ENCODE assay signal across 8 cellular contexts in genomic region chr11:95154514-95154913, GRCh38.
DNase-seq lines count a peak whose midpoint lies in the region; ATAC-seq and TF ChIP-seq lines count a peak whose summit lies in the region.

No MANE protein-coding gene starts in this region.

- H3K9me3 Mint-ChIP-seq in activated CD8-positive, alpha-beta T cell treated with anti-CD3 and anti-CD28 coated beads for 36 hours, result peaks cover 4% of the 10 kb centered on the region

- H3K4me1 Mint-ChIP-seq in activated CD8-positive, alpha-beta T cell treated with anti-CD3 and anti-CD28 coated beads for 36 hours (ENCODE audit: low read depth), result peaks cover 36% of the 10 kb centered on the region

- CTCF ChIA-PET in activated CD8-positive, alpha-beta T cell treated with anti-CD3 and anti-CD28 coated beads for 36 hours (lab: Charles Lee), result interaction anchor here (0.6 to 13.8 kb wide), 46 partner anchors 9 to 643 kb away, joined by 3 to 294 read pairs (median 4); partner anchors contain the start of genes SESN3 and SRSF8

- TF ChIP-seq POLR2A in esophagus squamous epithelium (IDR thresholded peaks at IDR 0.05), result no peak

- no peaks in the 10 kb centered on the region for H3K27me3 Mint-ChIP-seq in activated CD8-positive, alpha-beta T cell treated with anti-CD3 and anti-CD28 coated beads for 36 hours

- no peaks in the 10 kb centered on the region for H3K36me3 ChIP-seq in BLaER1 treated with 17β-estradiol and CSF1 and Interleukin-3, amounts not matched to agents 10 nM and 100 nM
- H3K36me3 ChIP-seq in GM23248 (ENCODE audit: low read depth) (no peaks in the 10 kb centered on the region), esophagus squamous epithelium (no peaks in the 10 kb centered on the region), psoas muscle (ENCODE audit: insufficient read depth in 1 of 2, low read depth in 1 of 2) (no peaks in the 10 kb centered on the region)

- DNase-seq in GM23248, result peak; percentile 80
- peak; percentile 59 for DNase-seq in NCI-H446 treated with DMSO at 0.1 percent for 48 hours (lab: John Stamatoyannopoulos, UW)
- peak; percentile 78 for DNase-seq in activated CD8-positive, alpha-beta T cell treated with anti-CD3 and anti-CD28 coated beads for 36 hours
- no peak for DNase-seq in esophagus squamous epithelium (lab: John Stamatoyannopoulos, UW)
- DNase-seq in psoas muscle, result peak in 1 of 2 donors; percentile 54

- intact Hi-C loops in activated CD8-positive, alpha-beta T cell treated with anti-CD3 and anti-CD28 coated beads for 36 hours (cut with micrococcal nuclease), result loop anchor here (5.0 kb wide), 1 partner anchor 78 kb away; the partner anchor contains the start of gene SESN3
- intact Hi-C loops in esophagus squamous epithelium (cut with DNase I) (loop anchor here (5.0 to 10.0 kb wide), 4 partner anchors 70 to 613 kb away; partner anchors contain the start of gene SRSF8), psoas muscle (cut with DNase I) (loop anchor here (1.0 to 10.0 kb wide), 5 partner anchors 78 to 610 kb away; partner anchors contain the start of genes SESN3 (in 1 of the 2) and SRSF8 (in 1 of the 2))

- H3K4me2 ChIP-seq in BLaER1 treated with 17β-estradiol and CSF1 and Interleukin-3, amounts not matched to agents 10 nM and 100 nM, result peak overlapping the region in 6 of 11 experiments; percentile 67 to 98 (median 88); a peak in 9 of 22 replicates
- H3K4me2 ChIP-seq in GM23248 (ENCODE audit: unreplicated experiment), result no peak overlapping the region

- POLR2A ChIA-PET in activated CD8-positive, alpha-beta T cell treated with anti-CD3 and anti-CD28 coated beads for 36 hours (lab: Charles Lee), result interaction anchor here (1.3 to 2.2 kb wide), 3 partner anchors 65 to 609 kb away, joined by 3 to 8 read pairs (median 4); partner anchors contain the start of gene ENDOD1

- in situ Hi-C loops in GM23248 (cut with MboI), result loop anchor here (5.0 to 25.0 kb wide), 3 partner anchors 553 to 1233 kb away; partner anchors contain the start of genes CCDC82 and JRKL

- H3K27ac ChIP-seq in BLaER1 treated with 17β-estradiol and CSF1 and Interleukin-3, amounts not matched to agents 10 nM and 100 nM, result no peak overlapping the region
- H3K27ac ChIP-seq in GM23248 (no peak overlapping the region), esophagus squamous epithelium (no peak overlapping the region), psoas muscle (no peak overlapping the region)

- no peak overlapping the region for H3K4me3 ChIP-seq in BLaER1 treated with 17β-estradiol and CSF1 and Interleukin-3, amounts not matched to agents 10 nM and 100 nM
- H3K4me3 ChIP-seq in GM23248, result no peak overlapping the region
- H3K4me3 ChIP-seq in esophagus squamous epithelium, result no peak overlapping the region
- H3K4me3 ChIP-seq in psoas muscle, result no peak overlapping the region

- H2AFZ ChIP-seq in GM23248, result no peak overlapping the region

- no peaks in the 10 kb centered on the region for H3K9me3 ChIP-seq in BLaER1 treated with 17β-estradiol and CSF1 and Interleukin-3, amounts not matched to agents 10 nM and 100 nM (replicated peaks in 1 of 11)
- H3K9me3 ChIP-seq in GM23248 (ENCODE audit: low read depth), result no peaks in the 10 kb centered on the region
- no peaks in the 10 kb centered on the region for H3K9me3 ChIP-seq in esophagus squamous epithelium
- H3K9me3 ChIP-seq in psoas muscle, result no peaks in the 10 kb centered on the region

- H3K27me3 ChIP-seq in BLaER1 treated with 17β-estradiol and CSF1 and Interleukin-3, amounts not matched to agents 10 nM and 100 nM, result peaks cover 4 to 15% (median 7%) of the 10 kb centered on the region in 11 experiments; a peak in 11 of 22 replicates
- H3K27me3 ChIP-seq in GM23248 (replicated peaks; ENCODE audit: insufficient read depth) (no peaks in the 10 kb centered on the region), esophagus squamous epithelium (no peaks in the 10 kb centered on the region), psoas muscle (ENCODE audit: insufficient read depth in 3 of 3, low read length in 2 of 3) (no peaks in the 10 kb centered on the region)

- H3K9ac ChIP-seq in BLaER1 treated with 17β-estradiol and CSF1 and Interleukin-3, amounts not matched to agents 10 nM and 100 nM, result peak overlapping the region in 1 of 11 experiments; percentile 53; a peak in 1 of 22 replicates
- H3K9ac ChIP-seq in GM23248, result no peak overlapping the region

- peaks cover 2% of the 10 kb centered on the region; the same call in 1 of the 2 replicates for H3F3A ChIP-seq in GM23248 (ENCODE audit: insufficient read depth)

- peaks cover 5% of the 10 kb centered on the region for H3K36me3 Mint-ChIP-seq in activated CD8-positive, alpha-beta T cell treated with anti-CD3 and anti-CD28 coated beads for 36 hours (ENCODE audit: low read depth)

- no peak overlapping the region for H3K4me3 Mint-ChIP-seq in activated CD8-positive, alpha-beta T cell treated with anti-CD3 and anti-CD28 coated beads for 36 hours

- H3K27ac Mint-ChIP-seq in activated CD8-positive, alpha-beta T cell treated with anti-CD3 and anti-CD28 coated beads for 36 hours, result no peak overlapping the region

- H3K79me2 ChIP-seq in GM23248 (ENCODE audit: insufficient read depth), result no peaks in the 10 kb centered on the region

- no peak for ATAC-seq in activated CD8-positive, alpha-beta T cell treated with anti-CD3 and anti-CD28 coated beads for 36 hours
- ATAC-seq in psoas muscle (no peak), GM19351 (IDR thresholded peaks at IDR 0.05; ENCODE audit: unreplicated experiment) (no peak), GM18519 (IDR thresholded peaks at IDR 0.05; ENCODE audit: low FRiP score, unreplicated experiment) (no peak)

- peak; percentile 68 for TF ChIP-seq CTCF in activated CD8-positive, alpha-beta T cell treated with anti-CD3 and anti-CD28 coated beads for 36 hours (IDR thresholded peaks at IDR 0.05)
- TF ChIP-seq CTCF in esophagus squamous epithelium (IDR thresholded peaks at IDR 0.05) (peak; percentile 16 to 76 (median 56)), psoas muscle (IDR thresholded peaks at IDR 0.05) (peak; percentile 51)

- peaks cover 28 to 47% (median 41%) of the 10 kb centered on the region in 10 experiments for H3K4me1 ChIP-seq in BLaER1 treated with 17β-estradiol and CSF1 and Interleukin-3, amounts not matched to agents 10 nM and 100 nM
- H3K4me1 ChIP-seq in GM23248 (ENCODE audit: insufficient read depth), result 0 out of 2 replicates have a peak, but pooled peaks cover 4% of the 10 kb centered on the region
- H3K4me1 ChIP-seq in esophagus squamous epithelium, result peaks cover 7 to 63% (median 17%) of the 10 kb centered on the region in 3 donors
- H3K4me1 ChIP-seq in psoas muscle, result peaks cover 25% of the 10 kb centered on the region

- no peaks in the 10 kb centered on the region for H4K20me1 ChIP-seq in BLaER1 treated with 17β-estradiol and CSF1 and Interleukin-3, amounts not matched to agents 10 nM and 100 nM
- no peaks in the 10 kb centered on the region for H4K20me1 ChIP-seq in GM23248 (ENCODE audit: insufficient read depth)

- H3K9me2 ChIP-seq in GM23248 (ENCODE audit: insufficient read depth), result no peaks in the 10 kb centered on the region
